ENCODE assay signal across 14 cellular contexts in the genomic region with DNA sequence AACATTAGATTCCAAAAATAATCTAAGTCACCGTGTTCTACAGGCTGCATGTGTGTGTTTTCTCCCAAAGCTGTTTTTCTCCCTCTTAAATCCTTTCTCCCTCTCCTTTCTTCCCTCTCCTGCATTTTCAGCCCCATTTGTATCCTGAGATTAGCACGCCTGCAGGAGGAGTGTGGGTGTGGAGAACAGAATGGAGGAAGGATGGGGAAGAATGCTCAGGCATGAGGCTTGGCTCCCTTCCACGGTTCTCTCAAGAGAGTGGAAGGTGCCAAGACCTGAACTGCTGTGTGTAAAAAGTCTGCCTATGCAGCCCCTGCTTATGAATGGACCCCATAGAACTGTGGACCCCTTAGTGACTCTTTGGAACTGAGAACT.
DNase-seq lines count a peak whose midpoint lies in the region; ATAC-seq and TF ChIP-seq lines count a peak whose summit lies in the region.
"Had no signal": no experiment of that assay in that cellular context is flagged by ENCODE, and none has a peak within 500 bp of the region (broad histone marks: within the 10 kb centered on the region; RNA-seq: fewer than 3 reads in every experiment).

No MANE protein-coding gene starts in this region.

- peak; percentile 4 for TF ChIP-seq CTCF in AG04449 (IDR thresholded peaks at IDR 0.05; ENCODE audit: insufficient read depth, low read length, missing control alignments)
- TF ChIP-seq CTCF in CD14-positive monocyte (IDR thresholded peaks at IDR 0.05): no peak

- no peak overlapping the region for H2BK120ac ChIP-seq in trophoblast cell (ENCODE audit: insufficient read depth, low read length, poor library complexity)

- no CpG with 5 or more reads among the region's 3 CpGs for WGBS in trophoblast cell (ENCODE audit: extremely low coverage, insufficient coverage, insufficient read length)

- H3K4me3 Mint-ChIP-seq in CD14-positive monocyte: no peak overlapping the region
- H3K4me3 Mint-ChIP-seq: HFFc6, type B pancreatic cell had no signal

- no peak overlapping the region for H3K27ac Mint-ChIP-seq in CD14-positive monocyte
- H3K27ac Mint-ChIP-seq: HFFc6, type B pancreatic cell had no signal

- peaks cover 14 to 19% of the 10 kb centered on the region in 2 experiments for H3K4me1 ChIP-seq in trophoblast cell (ENCODE audit: control insufficient read depth in 1 of 2, insufficient read depth in 2 of 2, low read length in 2 of 2)

- H3K4me1 Mint-ChIP-seq in CD14-positive monocyte: no peaks in the 10 kb centered on the region

- H4K8ac ChIP-seq in trophoblast cell (ENCODE audit: low read depth, low read length): no peak overlapping the region

- no peaks in the 10 kb centered on the region for H3K36me3 Mint-ChIP-seq in CD14-positive monocyte

- H3K23ac ChIP-seq in trophoblast cell (ENCODE audit: low read length): no peak overlapping the region

- no peak overlapping the region for H3K9ac ChIP-seq in trophoblast cell (ENCODE audit: low read length)

- POLR2A ChIA-PET in AG04449 (lab: Yijun Ruan, JAX): no interaction called here

- peaks cover 7% of the 10 kb centered on the region for H3K79me1 ChIP-seq in trophoblast cell (ENCODE audit: low read length)

- no peak overlapping the region for H3K4ac ChIP-seq in trophoblast cell (ENCODE audit: low read depth, low read length)

- peak overlapping the region; percentile 17 for H3K14ac ChIP-seq in trophoblast cell (ENCODE audit: low read length)

- peaks cover 3 to 6% (median 5%) of the 10 kb centered on the region in 3 donors for H3K27me3 Mint-ChIP-seq in CD14-positive monocyte (ENCODE audit: low read depth in 3 of 3)

- H3K27ac ChIP-seq in angular gyrus (ENCODE audit: low read depth, low read length) (peak overlapping the region; percentile 75), trophoblast cell (ENCODE audit: low read depth, low read length) (no peak overlapping the region)

- H4K12ac ChIP-seq in trophoblast cell (ENCODE audit: low read depth, low read length): no peak overlapping the region

- H3K9me3 ChIP-seq in trophoblast cell (ENCODE audit: insufficient read depth, low read depth, low read length): no peaks in the 10 kb centered on the region

- peak overlapping the region; percentile 20 for H2AK5ac ChIP-seq in trophoblast cell (ENCODE audit: low read length)

- no peak overlapping the region for H2BK12ac ChIP-seq in trophoblast cell (ENCODE audit: low read length)

- peak overlapping the region; percentile 10 for H3K18ac ChIP-seq in trophoblast cell (ENCODE audit: low read length)

- no peaks in the 10 kb centered on the region for H3K9me3 Mint-ChIP-seq in CD14-positive monocyte
- H3K9me3 Mint-ChIP-seq: HFFc6, type B pancreatic cell had no signal

- intact Hi-C loops in Right ventricle myocardium superior (cut with DNase I) (loop anchor here (5.0 kb wide), 1 partner anchor 245 kb away; a partner anchor contains a TSS), CD14-positive monocyte (cut with micrococcal nuclease) (no loop called here)

- H3K36me3 ChIP-seq in trophoblast cell (ENCODE audit: control insufficient read depth in 1 of 2, insufficient read depth in 2 of 2, low read length in 2 of 2): no peaks in the 10 kb centered on the region

- no peak overlapping the region for H2AFZ ChIP-seq in trophoblast cell (ENCODE audit: insufficient read depth, low read length, poor library complexity)

- H4K91ac ChIP-seq in trophoblast cell (ENCODE audit: low read depth, low read length): peak overlapping the region; percentile 33

- ATAC-seq in Right ventricle myocardium superior (ENCODE audit: poor library complexity) (peak; percentile 30), GM21786 (IDR thresholded peaks at IDR 0.05; ENCODE audit: unreplicated experiment) (no peak), HG02678 (IDR thresholded peaks at IDR 0.05; ENCODE audit: unreplicated experiment) (no peak)

- CTCF ChIA-PET in AG04449 (lab: Yijun Ruan, JAX): interaction anchor here (0.9 kb wide), 1 partner anchor 10 kb away, joined by 4 read pairs; no protein-coding TSS in a partner anchor

- no peak overlapping the region for H3K4me2 ChIP-seq in trophoblast cell (ENCODE audit: low read length)

- DNase-seq in AG04449 (ENCODE audit: low read depth, low spot score): no peak
- no peak for DNase-seq in Right ventricle myocardium superior
- DNase-seq in trophoblast cell: no peak
- DNase-seq in CD14-positive monocyte (ENCODE audit: low spot score): no peak
- DNase-seq in RPMI8226: no peak
- DNase-seq: ACHN; activated CD4-positive, alpha-beta T cell treated with anti-CD3 and anti-CD28 coated beads for 1 hour; activated naive CD4-positive, alpha-beta T cell treated with Interleukin-2 at 50 U/mL for 16 hours; HFFc6; NCI-H187 treated with DMSO at 0.1 percent for 48 hours had no signal

- H3K27me3 ChIP-seq in trophoblast cell (ENCODE audit: insufficient read depth, low read length): no peaks in the 10 kb centered on the region

- H3K4me3 ChIP-seq in AG04449 (ENCODE audit: low read depth, low read length): no peak overlapping the region
- no peak overlapping the region for H3K4me3 ChIP-seq in trophoblast cell (ENCODE audit: low read depth, low read length)

- no peak overlapping the region for H2BK5ac ChIP-seq in trophoblast cell (ENCODE audit: low read depth, low read length, poor library complexity)

- H3K79me2 ChIP-seq in trophoblast cell (ENCODE audit: control insufficient read depth, insufficient read depth, low read length, poor library complexity): no peaks in the 10 kb centered on the region
